Comparison of ENCODE assay signal across 18 cellular contexts in genomic region chr11:110734790-110735189, GRCh38. TPM values are rescaled to one million over a fixed set of nuclear protein-coding genes. Genes with fewer than 3 reads are reported as not detected.
A peak's percentile ranks its signal among the peaks of the same experiment; 100 is the strongest.
DNase-seq lines count a peak whose midpoint lies in the region; ATAC-seq and TF ChIP-seq lines count a peak whose summit lies in the region.
"Had no signal": no experiment of that assay in that cellular context is flagged by ENCODE, and none has a peak within 500 bp of the region (broad histone marks: within the 10 kb centered on the region; RNA-seq: fewer than 3 reads in every experiment).

No MANE protein-coding gene starts in this region.

- no peaks in the 10 kb centered on the region for H3K36me3 ChIP-seq in mucosa of descending colon (ENCODE audit: low read depth)

- no peak overlapping the region for H3K4me3 ChIP-seq in mucosa of descending colon
- H3K4me3 ChIP-seq: GM12878, GM23248 had no signal

- no peaks in the 10 kb centered on the region for H3K4me1 ChIP-seq in mucosa of descending colon (ENCODE audit: low read depth)

- peak; percentile 82 for ATAC-seq in mucosa of descending colon
- ATAC-seq: GM12878 had no signal

- H3K9me3 ChIP-seq in mucosa of descending colon: no peaks in the 10 kb centered on the region

- intact Hi-C loops in mucosa of descending colon (cut with DNase I, micrococcal nuclease): no loop called here

- TF ChIP-seq CTCF in 22Rv1 (IDR thresholded peaks at IDR 0.05) (no peak), mucosa of descending colon (IDR thresholded peaks at IDR 0.05) (no peak)

- peak; percentile 94 for DNase-seq in NCI-H69 (lab: John Stamatoyannopoulos, UW)
- no peak for DNase-seq in mucosa of descending colon
- no peak for DNase-seq in stimulated activated naive CD4-positive, alpha-beta T cell (lab: John Stamatoyannopoulos, UW)
- DNase-seq in activated T-cell treated with anti-CD3 and anti-CD28 coated beads, Interleukin-2, amount 50 U/mL, for 1 hour: no peak
- no peak for DNase-seq in NK-92 (lab: John Stamatoyannopoulos, UW; ENCODE audit: unreplicated experiment)
- DNase-seq: C1 segment of cervical spinal cord; Calu3; CD4-positive, alpha-beta memory T cell; COR-L47; DMS53; EL; GDM1; GM23248; H7; HCEC 1CT had no signal

- H3K27ac ChIP-seq in 22Rv1: peak overlapping the region; percentile 22
- H3K27ac ChIP-seq: GM23248 had no signal

RNA-seq across cellular contexts. Expression of gene ARHGAP20, which starts 22.6 kb away (rescaled TPM):
- 1 to 10 TPM; 1.6 to 3.9 (median 2.8) TPM for total RNA-seq in mucosa of descending colon
- total RNA-seq: A172, Calu3, GM12878 had no signal
